In the genomic region with DNA sequence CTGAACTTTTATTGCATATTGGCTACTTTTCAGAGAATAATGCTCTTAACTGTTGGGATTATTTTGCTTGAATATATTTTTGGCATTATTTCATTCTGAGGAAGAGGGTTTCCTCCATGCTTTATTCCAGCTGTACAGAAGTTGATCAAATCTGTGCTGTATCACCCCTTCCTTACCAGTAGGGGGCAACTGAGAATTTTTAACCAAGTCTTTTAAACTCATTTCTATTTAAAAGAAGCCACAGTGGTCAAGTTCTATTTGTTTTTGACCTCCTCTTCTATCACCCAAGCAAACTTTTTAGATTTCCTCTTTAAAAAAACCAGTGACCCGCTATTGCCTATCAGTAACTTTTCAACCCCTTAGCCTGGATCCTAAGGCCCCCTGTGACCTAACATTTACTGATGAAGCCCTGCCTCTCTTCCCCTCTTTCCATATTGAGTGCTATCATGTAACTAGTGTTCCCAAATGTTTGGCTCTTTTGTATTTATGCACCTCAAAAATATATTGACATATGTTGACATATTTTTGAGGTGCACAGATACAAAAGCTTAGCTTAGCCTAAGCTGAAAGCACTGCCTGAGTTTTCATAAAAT, we compare ENCODE assay signal across 8 cellular contexts.
DNase-seq lines count a peak whose midpoint lies in the region; ATAC-seq and TF ChIP-seq lines count a peak whose summit lies in the region.

No MANE protein-coding gene starts in this region.

- CTCF ChIA-PET in SK-N-SH (lab: Yijun Ruan, JAX), result interaction anchor here (0.8 to 2.5 kb wide), 11 partner anchors 8 to 884 kb away, joined by 3 to 9 read pairs (median 4); no protein-coding TSS in a partner anchor

- no peaks in the 10 kb centered on the region for H3F3A ChIP-seq in SK-N-SH (replicated peaks; ENCODE audit: insufficient read depth)

- TF ChIP-seq RAD21 in SK-N-SH (IDR thresholded peaks at IDR 0.05; ENCODE audit: low read length), result peak; percentile 44

- WGBS in SK-N-SH (ENCODE audit: low lambda C conversion rate), result 0% methylated on average over 1 of the region's 1 CpG
- 16 to 43% methylated on average over 1 of the region's 1 CpG for WGBS in upper lobe of left lung, 2 donors

- ATAC-seq in GM18867 (IDR thresholded peaks at IDR 0.05; ENCODE audit: unreplicated experiment), result peak; percentile 86
- ATAC-seq in HG03378 (IDR thresholded peaks at IDR 0.05; ENCODE audit: unreplicated experiment), result peak; percentile 77
- peak in 1 of 2 donors; percentile 41 for ATAC-seq in upper lobe of left lung (ENCODE audit: low FRiP score in 2 of 2)

- H3K4me1 ChIP-seq in SK-N-SH (ENCODE audit: control insufficient read depth in 1 of 2, insufficient read depth in 2 of 2, low read depth in 1 of 2, low read length in 1 of 2) (no peaks in the 10 kb centered on the region), upper lobe of left lung (no peaks in the 10 kb centered on the region)

- H3K27me3 ChIP-seq in SK-N-SH (ENCODE audit: insufficient read depth) (no peaks in the 10 kb centered on the region), upper lobe of left lung (no peaks in the 10 kb centered on the region)

- no peak overlapping the region for H2AFZ ChIP-seq in SK-N-SH (ENCODE audit: low read depth)

- TF ChIP-seq POLR2A in upper lobe of left lung (IDR thresholded peaks at IDR 0.05), result no peak

- no peak overlapping the region for H3K4me3 ChIP-seq in SK-N-SH (ENCODE audit: low read depth in 2 of 2, low read length in 1 of 2)
- no peak overlapping the region for H3K4me3 ChIP-seq in upper lobe of left lung

- TF ChIP-seq EP300 in SK-N-SH (IDR thresholded peaks at IDR 0.05; ENCODE audit: borderline replicate concordance in 1 of 2, low read depth in 1 of 2, low read length in 1 of 2) (no peak), upper lobe of left lung (IDR thresholded peaks at IDR 0.05) (no peak)

- H3K4me2 ChIP-seq in SK-N-SH, result no peak overlapping the region

- H4K20me1 ChIP-seq in SK-N-SH (ENCODE audit: insufficient read depth), result no peaks in the 10 kb centered on the region

- H3K27ac ChIP-seq in SK-N-SH (ENCODE audit: low read depth in 2 of 2, low read length in 1 of 2) (no peak overlapping the region), upper lobe of left lung (no peak overlapping the region)

- H3K9me3 ChIP-seq in SK-N-SH (no peaks in the 10 kb centered on the region), upper lobe of left lung (no peaks in the 10 kb centered on the region)

- DNase-seq in AML-193 (lab: John Stamatoyannopoulos, UW) (peak; percentile 24 to 48), SK-N-SH (peak; percentile 23), glomerular visceral epithelial cell (ENCODE audit: extremely low spot score) (peak; percentile 32), upper lobe of left lung (no peak), mesenteric fat pad (ENCODE audit: low spot score) (no peak)
- no peak for DNase-seq in activated T-cell treated with anti-CD3 and anti-CD28 coated beads, Interleukin-2, amount 50 U/mL, for 1 hour

- no peak overlapping the region for H3K9ac ChIP-seq in SK-N-SH

- POLR2A ChIA-PET in SK-N-SH (lab: Yijun Ruan, JAX), result no interaction called here

- no peaks in the 10 kb centered on the region for H3K79me2 ChIP-seq in SK-N-SH (ENCODE audit: insufficient read depth)

- H3K36me3 ChIP-seq in SK-N-SH (replicated peaks in 1 of 2; ENCODE audit: control insufficient read depth in 1 of 2, insufficient read depth in 2 of 2, low read length in 1 of 2), result no peaks in the 10 kb centered on the region
- H3K36me3 ChIP-seq in upper lobe of left lung, result no peaks in the 10 kb centered on the region

- TF ChIP-seq CTCF in SK-N-SH (IDR thresholded peaks at IDR 0.05) (peak; percentile 81), upper lobe of left lung (IDR thresholded peaks at IDR 0.05) (peak; percentile 14 to 66 (median 48))

- no peaks in the 10 kb centered on the region for H3K9me2 ChIP-seq in SK-N-SH

TF ChIP-seq in SK-N-SH, 30 proteins besides CTCF, POLR2A, EP300 and RAD21:
- TF ChIP-seq MEF2A (IDR thresholded peaks at IDR 0.05; ENCODE audit: borderline replicate concordance, low read depth) (no peak), SMC3 (IDR thresholded peaks at IDR 0.05; ENCODE audit: low read depth, low read length) (peak; percentile 36; the same call in 1 of the 2 replicates), TAF1 (IDR thresholded peaks at IDR 0.05; ENCODE audit: borderline replicate concordance, low read depth, low read length) (no peak)
TF ChIP-seq in SK-N-SH: peak in this region for 1.

Comparison
In these comparisons a context has a peak if more than half of its experiments do, and no peak if none do; other contexts are left out.
1. DNase-seq: peak in AML-193 (2 of 2), SK-N-SH (single experiment) and glomerular visceral epithelial cell (single experiment); none in upper lobe of left lung (0 of 2), activated T-cell treated with anti-CD3 and anti-CD28 coated beads, Interleukin-2, amount 50 U/mL, for 1 hour (single experiment) and mesenteric fat pad (single experiment).